In genomic region chr17:77304051-77304745, GRCh38 we compare ENCODE assay signal across 16 cellular contexts.
DNase-seq lines count a peak whose midpoint lies in the region; ATAC-seq and TF ChIP-seq lines count a peak whose summit lies in the region.
"Had no signal": no experiment of that assay in that cellular context is flagged by ENCODE, and none has a peak within 500 bp of the region (broad histone marks: within the 10 kb centered on the region; RNA-seq: fewer than 3 reads in every experiment).

No MANE protein-coding gene starts in this region.

- POLR2A ChIA-PET in HCT116 (lab: Charles Lee): no interaction called here
- POLR2A ChIA-PET in RWPE1 (lab: Yijun Ruan, JAX; ENCODE audit: low non-redundant PET): no interaction called here

- H3K27ac ChIP-seq in ACC112 (ENCODE audit: low read depth, low read length) (peak overlapping the region; percentile 93), HCT116 (ENCODE audit: low read depth, low read length) (peak overlapping the region; percentile 37; the same call in 1 of the 2 replicates), RWPE1 (peak overlapping the region; percentile 84), prostate gland (peak overlapping the region in 1 of 2 donors; percentile 18), substantia nigra (ENCODE audit: low read depth, low read length, poor library complexity, severe bottlenecking) (no peak overlapping the region)
- H3K27ac ChIP-seq: BLaER1, heart left ventricle, neutrophil, uterus had no signal

- H3K9me3 ChIP-seq in HCT116 (ENCODE audit: control insufficient read depth in 1 of 2, insufficient read depth in 1 of 2, low read depth in 1 of 2, low read length in 2 of 2) (no peaks in the 10 kb centered on the region), prostate gland (no peaks in the 10 kb centered on the region)
- H3K9me3 ChIP-seq: BLaER1, neutrophil, uterus had no signal

- TF ChIP-seq CTCF in HCT116 (IDR thresholded peaks at IDR 0.05 in 2 of 3, conservative IDR thresholded peaks at IDR 0.05 in 1 of 3; ENCODE audit: borderline replicate concordance in 1 of 3, insufficient read depth in 1 of 3, low read depth in 2 of 3, low read length in 2 of 3): no peak
- no peak for TF ChIP-seq CTCF in RWPE1 (conservative IDR thresholded peaks at IDR 0.05; ENCODE audit: low read depth)
- no peak for TF ChIP-seq CTCF in foreskin fibroblast (IDR thresholded peaks at IDR 0.05; ENCODE audit: low read depth, low read length)
- TF ChIP-seq CTCF in prostate gland (IDR thresholded peaks at IDR 0.05): no peak

- no TSS peak for BruUV-seq in HCT116 (replicated peaks; lab: Mats Ljungman, UMichigan)

- peaks cover 10% of the 10 kb centered on the region for H3K4me1 Mint-ChIP-seq in stimulated activated naive CD8-positive, alpha-beta T cell treated with anti-CD3 and anti-CD28 coated beads, Interleukin-15, amount 100 ng/mL, for 72 hours

- no peaks in the 10 kb centered on the region for H3K79me2 ChIP-seq in ACC112 (ENCODE audit: control insufficient read depth, insufficient read depth, low read length, unreplicated experiment)
- H3K79me2 ChIP-seq in HCT116 (ENCODE audit: insufficient read depth, low read length): peaks cover 89% of the 10 kb centered on the region

- no peak for TF ChIP-seq POLR2A in HCT116 (IDR thresholded peaks at IDR 0.05; ENCODE audit: borderline replicate concordance, extremely low read depth, insufficient read depth, insufficient read length)
- TF ChIP-seq POLR2A in prostate gland (IDR thresholded peaks at IDR 0.05): no peak

- H3K4me3 ChIP-seq in ACC112 (ENCODE audit: low read depth, low read length) (0 out of 2 replicates have a peak overlapping the region, but pooled peaks have one; percentile 37), HCT116 (replicated peaks in 1 of 2; ENCODE audit: low read depth in 1 of 2, low read length in 2 of 2) (no peak overlapping the region), foreskin fibroblast (ENCODE audit: low read depth in 1 of 2, low read length in 2 of 2) (no peak overlapping the region), prostate gland (no peak overlapping the region)
- H3K4me3 ChIP-seq: BLaER1, heart left ventricle, uterus had no signal

- no peak overlapping the region for H3K4me3 Mint-ChIP-seq in stimulated activated naive CD8-positive, alpha-beta T cell treated with anti-CD3 and anti-CD28 coated beads, Interleukin-15, amount 100 ng/mL, for 72 hours
- H3K4me3 Mint-ChIP-seq: activated T-cell treated with anti-CD3 and anti-CD28 coated beads, Interleukin-2, amount 50 U/mL, for 24 hours; effector memory CD8-positive, alpha-beta T cell had no signal

- H3K9me2 ChIP-seq in HCT116 (ENCODE audit: insufficient read depth): no peaks in the 10 kb centered on the region

- peak overlapping the region; percentile 45 for H3K4me2 ChIP-seq in HCT116 (ENCODE audit: low read length)

- ATAC-seq in HCT116: peak; percentile 23; the same call in 1 of the 2 replicates
- no peak for ATAC-seq in stimulated activated naive CD8-positive, alpha-beta T cell treated with anti-CD3 and anti-CD28 coated beads, Interleukin-15, amount 100 ng/mL, for 72 hours
- no peak for ATAC-seq in HG02678 (IDR thresholded peaks at IDR 0.05; ENCODE audit: unreplicated experiment)
- ATAC-seq: effector memory CD8-positive, alpha-beta T cell; heart left ventricle; left lobe of liver had no signal

- 60% methylated on average over 17 of the region's 17 CpGs for WGBS in prostate gland

- DNase-seq in HCT116 (ENCODE audit: low read depth, low spot score): no peak
- DNase-seq in RWPE1 (ENCODE audit: low spot score): no peak
- DNase-seq in foreskin fibroblast: peak; percentile 54 to 60
- no peak for DNase-seq in stimulated activated naive CD8-positive, alpha-beta T cell treated with anti-CD3 and anti-CD28 coated beads, Interleukin-15, amount 100 ng/mL, for 72 hours
- DNase-seq in prostate gland (ENCODE audit: low spot score): no peak
- no peak for DNase-seq in substantia nigra (lab: John Stamatoyannopoulos, UW)
- DNase-seq: activated T-cell treated with anti-CD3 and anti-CD28 coated beads, Interleukin-2, amount 50 U/mL, for 24 hours; effector memory CD8-positive, alpha-beta T cell; heart left ventricle; NCI-H526; uterus had no signal

- H3K9me3 Mint-ChIP-seq in stimulated activated naive CD8-positive, alpha-beta T cell treated with anti-CD3 and anti-CD28 coated beads, Interleukin-15, amount 100 ng/mL, for 72 hours: no peaks in the 10 kb centered on the region
- H3K9me3 Mint-ChIP-seq: activated T-cell treated with anti-CD3 and anti-CD28 coated beads, Interleukin-2, amount 50 U/mL, for 24 hours; effector memory CD8-positive, alpha-beta T cell had no signal

- no peak overlapping the region for H3K27ac Mint-ChIP-seq in stimulated activated naive CD8-positive, alpha-beta T cell treated with anti-CD3 and anti-CD28 coated beads, Interleukin-15, amount 100 ng/mL, for 72 hours
- H3K27ac Mint-ChIP-seq: activated T-cell treated with anti-CD3 and anti-CD28 coated beads, Interleukin-2, amount 50 U/mL, for 24 hours had no signal

- peak overlapping the region; percentile 16; the same call in 1 of the 2 replicates for H3K9ac ChIP-seq in HCT116 (ENCODE audit: low read length)
- H3K9ac ChIP-seq: BLaER1 had no signal

- H4K20me1 ChIP-seq in HCT116 (ENCODE audit: insufficient read depth): peaks cover 11% of the 10 kb centered on the region; the same call in 1 of the 2 replicates
- H4K20me1 ChIP-seq: BLaER1 had no signal

- TF ChIP-seq RAD21 in HCT116 (IDR thresholded peaks at IDR 0.05; ENCODE audit: low read depth): no peak

- H3K36me3 ChIP-seq in ACC112 (ENCODE audit: insufficient read depth, low read length): 0 out of 2 replicates have a peak, but pooled peaks cover under 1% of the 10 kb centered on the region
- peaks cover 9 to 13% of the 10 kb centered on the region in 2 experiments; a peak in 2 of 4 replicates for H3K36me3 ChIP-seq in HCT116 (ENCODE audit: control insufficient read depth in 1 of 2, insufficient read depth in 2 of 2, low read length in 2 of 2)
- H3K36me3 ChIP-seq in prostate gland: no peaks in the 10 kb centered on the region
- H3K36me3 ChIP-seq: BLaER1, heart left ventricle, neutrophil, uterus had no signal

- peak overlapping the region; percentile 59 for H2AFZ ChIP-seq in ACC112 (ENCODE audit: low read length, unreplicated experiment)
- H2AFZ ChIP-seq in HCT116 (ENCODE audit: low read depth, low read length, poor library complexity, severe bottlenecking): no peak overlapping the region

- H3K4me1 ChIP-seq in ACC112 (ENCODE audit: control insufficient read depth, insufficient read depth, low read length, unreplicated experiment): peaks cover 37% of the 10 kb centered on the region
- H3K4me1 ChIP-seq in HCT116 (ENCODE audit: control insufficient read depth in 1 of 2, insufficient read depth in 2 of 2, low read length in 2 of 2): peaks cover 63 to 94% of the 10 kb centered on the region in 2 experiments
- no peaks in the 10 kb centered on the region for H3K4me1 ChIP-seq in prostate gland (replicated peaks)
- H3K4me1 ChIP-seq: uterus had no signal

- H3K27me3 Mint-ChIP-seq in stimulated activated naive CD8-positive, alpha-beta T cell treated with anti-CD3 and anti-CD28 coated beads, Interleukin-15, amount 100 ng/mL, for 72 hours: no peaks in the 10 kb centered on the region
- H3K27me3 Mint-ChIP-seq: activated T-cell treated with anti-CD3 and anti-CD28 coated beads, Interleukin-2, amount 50 U/mL, for 24 hours had no signal

- H3K27me3 ChIP-seq in ACC112 (ENCODE audit: insufficient read depth, low read length): no peaks in the 10 kb centered on the region
- H3K27me3 ChIP-seq in HCT116 (ENCODE audit: insufficient read depth, low read length): no peaks in the 10 kb centered on the region
- no peaks in the 10 kb centered on the region for H3K27me3 ChIP-seq in prostate gland (replicated peaks; ENCODE audit: insufficient read depth)
- H3K27me3 ChIP-seq: BLaER1, heart left ventricle, neutrophil, uterus had no signal

- RAD21 ChIA-PET in HCT116 (lab: Charles Lee; ENCODE audit: low non-redundant PET in 1 of 2, low total read pairs in 2 of 2, uncharacterized antibody in 2 of 2, unreplicated experiment in 2 of 2): no interaction called here

- CTCF ChIA-PET in HCT116 (lab: Charles Lee): no interaction called here
- CTCF ChIA-PET in RWPE1 (lab: Yijun Ruan, JAX): no interaction called here

- intact Hi-C loops in HCT116 (cut with micrococcal nuclease): no loop called here
- intact Hi-C loops in prostate gland (cut with DNase I): no loop called here

TF ChIP-seq in HCT116, 20 proteins besides CTCF, POLR2A, EP300 and RAD21:
- TF ChIP-seq JUND (IDR thresholded peaks at IDR 0.05): no peak
- no peak for TF ChIP-seq EZH2phosphoT487 (IDR thresholded peaks at IDR 0.05; ENCODE audit: borderline replicate concordance)
- TF ChIP-seq EGR1 (IDR thresholded peaks at IDR 0.05; ENCODE audit: low read depth): no peak
- no peak for TF ChIP-seq POLR2AphosphoS5 (IDR thresholded peaks at IDR 0.05; ENCODE audit: low read depth, low read length)
- TF ChIP-seq ZNF274 (IDR thresholded peaks at IDR 0.05; ENCODE audit: low read depth, low read length): no peak
- TF ChIP-seq MAX (IDR thresholded peaks at IDR 0.05): no peak
- TF ChIP-seq ATF3 (IDR thresholded peaks at IDR 0.05): no peak
- no peak for TF ChIP-seq TCF7L2 (IDR thresholded peaks at IDR 0.05; ENCODE audit: borderline replicate concordance, extremely low read depth, insufficient read depth, insufficient read length)
- no peak for TF ChIP-seq SP1 (IDR thresholded peaks at IDR 0.05; ENCODE audit: low read depth)

Comparison
In these comparisons a context has a peak if more than half of its experiments do, and no peak if none do; other contexts are left out.
1. DNase-seq: peak in foreskin fibroblast (2 of 2); none in HCT116 (single experiment), RWPE1 (single experiment), stimulated activated naive CD8-positive, alpha-beta T cell treated with anti-CD3 and anti-CD28 coated beads, Interleukin-15, amount 100 ng/mL, for 72 hours (0 of 2), prostate gland (single experiment) and substantia nigra (0 of 49).